Comparison of ENCODE assay signal across 13 cellular contexts in genomic region chr12:57606016-57606311, GRCh38. TPM values are rescaled to one million over a fixed set of nuclear protein-coding genes. Genes with fewer than 3 reads are reported as not detected.
A peak's percentile ranks its signal among the peaks of the same experiment; 100 is the strongest.
DNase-seq lines count a peak whose midpoint lies in the region; ATAC-seq and TF ChIP-seq lines count a peak whose summit lies in the region.
"Had no signal": no experiment of that assay in that cellular context is flagged by ENCODE, and none has a peak within 500 bp of the region (broad histone marks: within the 10 kb centered on the region; RNA-seq: fewer than 3 reads in every experiment).

No MANE protein-coding gene starts in this region.

- peaks cover 29% of the 10 kb centered on the region for H3K4me1 Mint-ChIP-seq in activated naive CD8-positive, alpha-beta T cell treated with anti-CD3 and anti-CD28 coated beads, Interleukin-2, amount 50 U/mL, for 24 hours
- H3K4me1 Mint-ChIP-seq in neural crest cell: peaks cover 43% of the 10 kb centered on the region

- no peak overlapping the region for H3K27ac ChIP-seq in KMS-11

- H3K27me3 ChIP-seq in KMS-11 (ENCODE audit: insufficient read depth, low read depth): no peaks in the 10 kb centered on the region

- H3K27ac Mint-ChIP-seq in activated naive CD8-positive, alpha-beta T cell treated with anti-CD3 and anti-CD28 coated beads, Interleukin-2, amount 50 U/mL, for 24 hours: no peak overlapping the region
- no peak overlapping the region for H3K27ac Mint-ChIP-seq in neural crest cell (ENCODE audit: unreplicated experiment)
- H3K27ac Mint-ChIP-seq: memory B cell had no signal

- TF ChIP-seq CTCF in KMS-11 (conservative IDR thresholded peaks at IDR 0.05; ENCODE audit: low read depth, low read length) (no peak), neural crest cell (conservative IDR thresholded peaks at IDR 0.05) (no peak), GM13976 (IDR thresholded peaks at IDR 0.05; ENCODE audit: borderline replicate concordance, control extremely low read depth, extremely low read depth, insufficient read depth, missing control alignments) (no peak)

- H3K9ac ChIP-seq in KMS-11: peak overlapping the region; percentile 93; the same call in 1 of the 2 replicates

- H3K4me3 Mint-ChIP-seq in activated naive CD8-positive, alpha-beta T cell treated with anti-CD3 and anti-CD28 coated beads, Interleukin-2, amount 50 U/mL, for 24 hours: peak overlapping the region; percentile 80
- H3K4me3 Mint-ChIP-seq in neural crest cell: peak overlapping the region; percentile 95

- in situ Hi-C loops in GM13976 (cut with MboI; ENCODE audit: low sequenced_read_pairs, unreplicated experiment): no loop called here

- H3K9me3 Mint-ChIP-seq in activated naive CD8-positive, alpha-beta T cell treated with anti-CD3 and anti-CD28 coated beads, Interleukin-2, amount 50 U/mL, for 24 hours: no peaks in the 10 kb centered on the region
- H3K9me3 Mint-ChIP-seq in neural crest cell: no peaks in the 10 kb centered on the region
- H3K9me3 Mint-ChIP-seq: activated CD4-positive, alpha-beta memory T cell treated with anti-CD3 and anti-CD28 coated beads for 36 hours; memory B cell had no signal

- H2AFZ ChIP-seq in KMS-11 (ENCODE audit: low read depth): no peak overlapping the region

- H3K27me3 Mint-ChIP-seq in activated naive CD8-positive, alpha-beta T cell treated with anti-CD3 and anti-CD28 coated beads, Interleukin-2, amount 50 U/mL, for 24 hours: peaks cover 5% of the 10 kb centered on the region
- peaks cover 3% of the 10 kb centered on the region for H3K27me3 Mint-ChIP-seq in neural crest cell (ENCODE audit: low read depth)

- H3K36me3 Mint-ChIP-seq in activated naive CD8-positive, alpha-beta T cell treated with anti-CD3 and anti-CD28 coated beads, Interleukin-2, amount 50 U/mL, for 24 hours (ENCODE audit: low read depth): peaks cover 2% of the 10 kb centered on the region
- H3K36me3 Mint-ChIP-seq in neural crest cell (ENCODE audit: low read depth): peaks cover 19% of the 10 kb centered on the region

- ATAC-seq in activated naive CD8-positive, alpha-beta T cell treated with anti-CD3 and anti-CD28 coated beads, Interleukin-2, amount 50 U/mL, for 24 hours: no peak

- no peaks in the 10 kb centered on the region for H3K36me3 ChIP-seq in KMS-11 (ENCODE audit: insufficient read depth)

- H3K4me3 ChIP-seq in KMS-11 (IDR thresholded peaks at IDR 0.05; ENCODE audit: insufficient read depth, low read depth, low read length): no peak overlapping the region

- H3K79me2 ChIP-seq in KMS-11 (ENCODE audit: insufficient read depth, low read depth): no peaks in the 10 kb centered on the region

- H3K4me1 ChIP-seq in KMS-11 (ENCODE audit: low read depth, poor library complexity, severe bottlenecking): peaks cover 34% of the 10 kb centered on the region

- H3K4me2 ChIP-seq in KMS-11: peak overlapping the region; percentile 97; the same call in 1 of the 2 replicates

- DNase-seq in activated naive CD8-positive, alpha-beta T cell treated with anti-CD3 and anti-CD28 coated beads, Interleukin-2, amount 50 U/mL, for 24 hours: no peak
- DNase-seq in neural crest cell (ENCODE audit: low read depth, low spot score) (no peak), GM13976 (ENCODE audit: low spot score) (no peak), NCI-H146 (lab: John Stamatoyannopoulos, UW) (no peak), NCI-H1105 (lab: John Stamatoyannopoulos, UW) (no peak)
- DNase-seq: activated CD4-positive, alpha-beta memory T cell treated with anti-CD3 and anti-CD28 coated beads for 36 hours; foreskin melanocyte; NCI-H226; SHP77 treated with DMSO at 0.1 percent for 48 hours; stimulated activated CD4-positive, alpha-beta T cell treated with anti-CD3 and anti-CD28 coated beads, Interleukin-12 subunit alpha, Interleukin-12 subunit beta, amount 100 ng/mL, for 4 hours; stimulated activated naive CD4-positive, alpha-beta T cell had no signal

- H4K20me1 ChIP-seq in KMS-11 (ENCODE audit: insufficient read depth): no peaks in the 10 kb centered on the region

RNA-seq across cellular contexts. Expression of gene DTX3, which starts 1.3 kb away (rescaled TPM):
- 74.7 and 75.6 TPM in 2 replicates for total RNA-seq in neural crest cell

RNA-seq across cellular contexts. Expression of gene ARHGEF25, which starts 5.3 kb away (rescaled TPM):
- 41.2 and 43.8 TPM in 2 replicates for total RNA-seq in neural crest cell

RNA-seq across cellular contexts. Expression of gene PIP4K2C, which starts 15.0 kb away (rescaled TPM):
- total RNA-seq in neural crest cell: 15.9 and 17.3 TPM in 2 replicates

RNA-seq across cellular contexts. Expression of gene B4GALNT1, which starts 27.0 kb away (rescaled TPM):
- total RNA-seq in neural crest cell: 18.6 and 19.5 TPM in 2 replicates

RNA-seq across cellular contexts. Expression of gene KIF5A, which starts 56.1 kb away (rescaled TPM):
- total RNA-seq in neural crest cell: 16.9 and 20.8 TPM in 2 replicates
